Comparison of ENCODE assay signal across 8 cellular contexts in genomic region chr13:73767191-73767741, GRCh38.
DNase-seq lines count a peak whose midpoint lies in the region; ATAC-seq lines count a peak whose summit lies in the region.

No MANE protein-coding gene starts in this region.

- peaks cover 0 to 30% (median 2%) of the 10 kb centered on the region in 11 donors for H3K9me3 Mint-ChIP-seq in naive thymus-derived CD4-positive, alpha-beta T cell

- H3K27me3 Mint-ChIP-seq in naive thymus-derived CD4-positive, alpha-beta T cell, result no peaks in the 10 kb centered on the region

- peaks cover 34 to 91% (median 86%) of the 10 kb centered on the region in 7 donors for H3K4me1 Mint-ChIP-seq in naive thymus-derived CD4-positive, alpha-beta T cell

- DNase-seq in central memory CD4-positive, alpha-beta T cell, result peak; percentile 18
- DNase-seq in naive thymus-derived CD4-positive, alpha-beta T cell, result peak in 7 of 9 donors; percentile 27 to 53 (median 41)
- no peak for DNase-seq in stimulated activated CD8-positive, alpha-beta memory T cell treated with anti-CD3 and anti-CD28 coated beads, Interleukin-4, amount 100 ng/mL, for 48 hours
- DNase-seq in MV-4-11 (lab: John Stamatoyannopoulos, UW), result no peak
- no peak for DNase-seq in NCI-H2171 treated with DMSO at 0.1 percent for 48 hours (lab: John Stamatoyannopoulos, UW)
- no peak for DNase-seq in AG08395 (ENCODE audit: low spot score)

- no peak overlapping the region for H3K4me3 ChIP-seq in naive thymus-derived CD4-positive, alpha-beta T cell (ENCODE audit: low read length)

- H3K27ac Mint-ChIP-seq in naive thymus-derived CD4-positive, alpha-beta T cell, result peak overlapping the region; percentile 73 to 100 (median 98)

- peaks cover 16 to 44% (median 42%) of the 10 kb centered on the region in 5 donors for H3K36me3 Mint-ChIP-seq in naive thymus-derived CD4-positive, alpha-beta T cell

- H3K27ac ChIP-seq in naive thymus-derived CD4-positive, alpha-beta T cell (ENCODE audit: low read depth, low read length), result peak overlapping the region; percentile 77

- H3K27me3 ChIP-seq in naive thymus-derived CD4-positive, alpha-beta T cell (ENCODE audit: control insufficient read depth in 2 of 2, insufficient read depth in 2 of 2, low read length in 2 of 2), result no peaks in the 10 kb centered on the region

- CTCF ChIA-PET in naive thymus-derived CD4-positive, alpha-beta T cell (lab: Charles Lee), result interaction anchor here (0.5 to 4.0 kb wide), 7 partner anchors 11 to 520 kb away, joined by 3 to 41 read pairs (median 6); no protein-coding TSS in a partner anchor

- peak overlapping the region; percentile 18 to 86 (median 70) for H3K4me3 Mint-ChIP-seq in naive thymus-derived CD4-positive, alpha-beta T cell

- POLR2A ChIA-PET in naive thymus-derived CD4-positive, alpha-beta T cell (lab: Charles Lee), result interaction anchor here (0.8 to 4.7 kb wide), 13 partner anchors 10 to 1559 kb away, joined by 3 to 43 read pairs (median 5); partner anchors contain the start of gene KLF12

- H3K4me1 ChIP-seq in naive thymus-derived CD4-positive, alpha-beta T cell (ENCODE audit: control insufficient read depth in 2 of 2, insufficient read depth in 2 of 2, low read length in 2 of 2), result peaks cover 37 to 52% of the 10 kb centered on the region in 2 donors

- ATAC-seq in GM18517 (IDR thresholded peaks at IDR 0.05; ENCODE audit: unreplicated experiment) (peak; percentile 37), HG03432 (IDR thresholded peaks at IDR 0.05; ENCODE audit: unreplicated experiment) (peak; percentile 42)
- ATAC-seq in naive thymus-derived CD4-positive, alpha-beta T cell, result no peak

- intact Hi-C loops in naive thymus-derived CD4-positive, alpha-beta T cell (cut with micrococcal nuclease), result loop anchor here (1.0 to 5.0 kb wide), 11 partner anchors 13 to 1560 kb away; no protein-coding TSS in a partner anchor

- H3K36me3 ChIP-seq in naive thymus-derived CD4-positive, alpha-beta T cell (ENCODE audit: control insufficient read depth in 2 of 3, insufficient read depth in 3 of 3, low read length in 3 of 3), result peaks cover 0 to 4% (median 0%) of the 10 kb centered on the region in 3 experiments

- H3K9me3 ChIP-seq in naive thymus-derived CD4-positive, alpha-beta T cell (ENCODE audit: control insufficient read depth in 2 of 3, low read length in 3 of 3), result no peaks in the 10 kb centered on the region

Comparison
In these comparisons a context has a peak if more than half of its experiments do, and no peak if none do; other contexts are left out.
1. DNase-seq: peak in central memory CD4-positive, alpha-beta T cell (single experiment) and naive thymus-derived CD4-positive, alpha-beta T cell (7 of 9); none in stimulated activated CD8-positive, alpha-beta memory T cell treated with anti-CD3 and anti-CD28 coated beads, Interleukin-4, amount 100 ng/mL, for 48 hours (single experiment), MV-4-11 (single experiment), NCI-H2171 treated with DMSO at 0.1 percent for 48 hours (single experiment) and AG08395 (single experiment).